In genomic region chr16:799948-800833, GRCh38 we compare ENCODE assay signal across 20 cellular contexts. TPM values are rescaled to one million over a fixed set of nuclear protein-coding genes. Genes with fewer than 3 reads are reported as not detected.
DNase-seq lines count a peak whose midpoint lies in the region; ATAC-seq, FAIRE-seq and TF ChIP-seq lines count a peak whose summit lies in the region.
"Had no signal": no experiment of that assay in that cellular context is flagged by ENCODE, and none has a peak within 500 bp of the region (broad histone marks: within the 10 kb centered on the region; RNA-seq: fewer than 3 reads in every experiment).

Gene GNG13 (minus strand): TSS chr16:800734. CDS start chr16:799077, 1,657 bp downstream.

- H3K79me2 ChIP-seq in GM23248 (ENCODE audit: insufficient read depth) = no peaks in the 10 kb centered on the region

- no peaks in the 10 kb centered on the region for H3F3A ChIP-seq in GM23248 (ENCODE audit: insufficient read depth)

- peaks cover 11% of the 10 kb centered on the region for H3K27me3 ChIP-seq in GM23248 (replicated peaks; ENCODE audit: insufficient read depth)

- no peak for FAIRE-seq in A549 (lab: Jason Lieb, UNC)
- FAIRE-seq: keratinocyte had no signal

- in situ Hi-C loops in GM23248 (cut with MboI) = loop anchor here (25.0 kb wide), 1 partner anchor 262 kb away; the partner anchor contains the start of gene SSTR5

- TF ChIP-seq POLR2A in A549 (IDR thresholded peaks at IDR 0.05; ENCODE audit: low read length) = no peak

- TF ChIP-seq EP300 in A549 (IDR thresholded peaks at IDR 0.05) = no peak

- WGBS in A549 (ENCODE audit: missing lambda C conversion rate) = 21% methylated on average over 17 of the region's 57 CpGs
- WGBS in GM23248 (ENCODE audit: low coverage in 1 of 2, low lambda C conversion rate in 2 of 2, missing lambda C conversion rate in 2 of 2), 2 experiments = 2 to 4% methylated on average over 27 to 45 of the region's 57 CpGs

- H3K27ac ChIP-seq in A549 = peak within 1 kb of the TSS in 1 of 2 experiments; percentile 42; a peak in 1 of 6 replicates
- no peak within 1 kb of the TSS for H3K27ac ChIP-seq in GM23248
- H3K27ac ChIP-seq: breast epithelium, psoas muscle had no signal

- H3K9ac ChIP-seq in GM23248 = no peak within 1 kb of the TSS

- H3K4me3 ChIP-seq in A549 (no peak within 1 kb of the TSS), GM23248 (no peak within 1 kb of the TSS)
- H3K4me3 ChIP-seq: psoas muscle had no signal

- POLR2A ChIA-PET in A549 (lab: Yijun Ruan, JAX) = interaction anchor here (1.4 kb wide), 1 partner anchor 12 kb away, joined by 4 read pairs; the partner anchor contains the start of genes CHTF18 and RPUSD1

- no peak for TF ChIP-seq RAD21 in A549 (conservative IDR thresholded peaks at IDR 0.05 in 1 of 2, IDR thresholded peaks at IDR 0.05 in 1 of 2)

- no peaks in the 10 kb centered on the region for H4K20me1 ChIP-seq in GM23248 (ENCODE audit: insufficient read depth)

- TF ChIP-seq CTCF in A549 (IDR thresholded peaks at IDR 0.05) = no peak

- no peak within 1 kb of the TSS for H2AFZ ChIP-seq in GM23248

- no peaks in the 10 kb centered on the region for H3K9me2 ChIP-seq in GM23248 (ENCODE audit: insufficient read depth)

- no peaks in the 10 kb centered on the region for H3K36me3 ChIP-seq in GM23248 (ENCODE audit: low read depth)
- H3K36me3 ChIP-seq: breast epithelium had no signal

- H3K4me1 ChIP-seq in A549 (peaks cover 27% of the 10 kb centered on the region), GM23248 (ENCODE audit: insufficient read depth) (no peaks in the 10 kb centered on the region)
- H3K4me1 ChIP-seq: psoas muscle had no signal

- ATAC-seq in A549 (peak; percentile 22 to 35; a peak in 5 of 6 replicates), SK-N-SH treated with all-trans-retinoic acid at 6 μM for 48 hours (peak; percentile 40), GM19328 (IDR thresholded peaks at IDR 0.05; ENCODE audit: unreplicated experiment) (no peak)
- ATAC-seq: activated CD8-positive, alpha-beta memory T cell treated with anti-CD3 and anti-CD28 coated beads, Interleukin-2, amount 10 ng/mL, durations not matched to agents 7 days and 5 days; psoas muscle had no signal

- CTCF ChIA-PET in A549 (lab: Yijun Ruan, JAX) = interaction anchor here (0.6 to 2.3 kb wide), 8 partner anchors 12 to 303 kb away, joined by 3 to 7 read pairs (median 5); partner anchors contain the start of genes CHTF18 and RPUSD1

- H3K9me3 ChIP-seq in A549 (no peaks in the 10 kb centered on the region), GM23248 (ENCODE audit: low read depth) (no peaks in the 10 kb centered on the region)
- H3K9me3 ChIP-seq: breast epithelium, psoas muscle had no signal

- DNase-seq in A549 (ENCODE audit: low read depth in 1 of 2, low spot score in 1 of 2) = no peak
- DNase-seq in GM23248 = peak; percentile 38
- DNase-seq in iPS-NIHi11 (ENCODE audit: low spot score) = peak; percentile 84
- no peak for DNase-seq in NK-92 treated with Interleukin-12 subunit alpha and Interleukin-12 subunit beta, amount 100 ng/mL, for 24 hours (lab: John Stamatoyannopoulos, UW)
- DNase-seq in activated naive CD4-positive, alpha-beta T cell (lab: John Stamatoyannopoulos, UW) = no peak
- DNase-seq in T1000 (lab: John Stamatoyannopoulos, UW) = no peak
- DNase-seq: activated CD8-positive, alpha-beta memory T cell treated with anti-CD3 and anti-CD28 coated beads, Interleukin-2, amount 10 ng/mL, durations not matched to agents 7 days and 5 days; activated naive CD4-positive, alpha-beta T cell treated with anti-CD3 and anti-CD28 coated beads, Interleukin-2, amount 10 ng/mL, durations not matched to agents 7 days and 5 days; C1 segment of cervical spinal cord; effector memory CD4-positive, alpha-beta T cell; NCI-H1694; psoas muscle had no signal

- peak within 1 kb of the TSS; percentile 73 for H3K4me2 ChIP-seq in A549
- H3K4me2 ChIP-seq in GM23248 (ENCODE audit: unreplicated experiment) = no peak within 1 kb of the TSS

TF ChIP-seq in A549, 52 proteins besides CTCF, POLR2A, EP300 and RAD21:
- TF ChIP-seq RFX5 (IDR thresholded peaks at IDR 0.05) = no peak
- 0 out of 5 replicates have a peak, but pooled peaks of 1 of the 2 experiments have one; percentile 10 for TF ChIP-seq JUN (IDR thresholded peaks at IDR 0.05)

TF ChIP-seq in SK-N-SH treated with all-trans-retinoic acid at 6 μM for 48 hours, 23 proteins besides CTCF, POLR2A, EP300 and RAD21:
- TF ChIP-seq CSDC2 (CRISPR knock-in tag; IDR thresholded peaks at IDR 0.05) = no peak
- no peak for TF ChIP-seq SNAI2 (CRISPR knock-in tag; IDR thresholded peaks at IDR 0.05)
- TF ChIP-seq TCF4 (CRISPR knock-in tag; IDR thresholded peaks at IDR 0.05; ENCODE audit: borderline replicate concordance) = no peak
- TF ChIP-seq ZFP3 (CRISPR knock-in tag; IDR thresholded peaks at IDR 0.05) = no peak
- TF ChIP-seq PPARA (CRISPR knock-in tag; IDR thresholded peaks at IDR 0.05; ENCODE audit: borderline replicate concordance) = no peak
- TF ChIP-seq TOX (CRISPR knock-in tag; IDR thresholded peaks at IDR 0.05; ENCODE audit: borderline replicate concordance) = no peak
- TF ChIP-seq PATZ1 (CRISPR knock-in tag; IDR thresholded peaks at IDR 0.05; ENCODE audit: borderline replicate concordance) = no peak

RNA-seq across cellular contexts. Expression of gene GNG13, which starts in this region (rescaled TPM):
- not detected in 2 replicates for polyA plus RNA-seq in A549 (2011; rRNA removed)
- not detected in 2 replicates for polyA plus RNA-seq in A549 (2012; cell fraction: cytosol; rRNA removed)
- not detected in 2 replicates for polyA plus RNA-seq in A549 (2012; cell fraction: nucleus; rRNA removed)
- 0.09 TPM in 1 of 3 replicates, not detected in the others for polyA plus RNA-seq in A549 (2017; fragmentation: RNase III; extraction: RNeasy Plus Mini Kit Qiagen cat#74134 plus additional on column Dnase treatment)
- not detected in 2 replicates for polyA minus RNA-seq in A549 (2011; rRNA and poly(A)+ RNA removed)
- not detected in 2 replicates for total RNA-seq in GM23248 (2014; rRNA removed; shearing (Covaris generic))
- polyA plus RNA-seq in GM23248 (2016; fragmentation: Nextera tagmentation; extraction: Ambion mirVana) = not detected in 2 replicates
- total RNA-seq: activated CD8-positive, alpha-beta memory T cell treated with anti-CD3 and anti-CD28 coated beads, Interleukin-2, amount 10 ng/mL, durations not matched to agents 7 days and 5 days; breast epithelium; Daoy; fibroblast of villous mesenchyme; psoas muscle; urinary bladder had no signal
- polyA plus RNA-seq: IgD-negative memory B cell, keratinocyte, psoas muscle, urinary bladder had no signal

Comparison
In these comparisons a context has a peak if more than half of its experiments do, and no peak if none do; other contexts are left out.
1. Peak in ATAC-seq and H3K4me2 ChIP-seq in A549; RNA of the gene not detected or under 1 TPM.
2. Peak in DNase-seq in GM23248; RNA of the gene not detected or under 1 TPM.